16 cellular contexts compared by ENCODE assay signal in the genomic region with DNA sequence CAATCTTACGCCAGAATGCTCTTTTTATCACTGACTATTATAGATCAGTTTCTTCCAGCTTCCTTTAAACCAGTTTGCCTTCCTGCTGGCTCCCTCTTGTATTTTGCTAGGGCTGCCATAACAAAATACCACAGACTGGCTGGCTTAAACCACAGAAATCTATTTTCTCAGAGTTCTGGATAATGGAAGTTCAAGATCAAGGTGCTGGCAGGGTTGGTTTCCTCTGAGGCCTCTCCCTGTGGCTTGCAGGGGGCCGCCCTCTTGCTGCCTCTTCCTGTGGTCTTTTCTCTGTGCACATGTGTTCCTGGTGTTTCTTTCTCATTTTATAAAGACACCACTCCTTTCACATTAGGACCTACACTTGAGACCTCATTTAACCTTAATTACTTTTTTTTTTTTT. TPM values are rescaled to one million over a fixed set of nuclear protein-coding genes. Genes with fewer than 3 reads are reported as not detected.
A peak's percentile ranks its signal among the peaks of the same experiment; 100 is the strongest.
DNase-seq lines count a peak whose midpoint lies in the region; ATAC-seq and TF ChIP-seq lines count a peak whose summit lies in the region.
"Had no signal": no experiment of that assay in that cellular context is flagged by ENCODE, and none has a peak within 500 bp of the region (broad histone marks: within the 10 kb centered on the region; RNA-seq: fewer than 3 reads in every experiment).

No MANE protein-coding gene starts in this region.

- peak; percentile 12 for DNase-seq in activated gamma-delta T cell treated with Interleukin-2 at 50 U/mL for 16 hours
- no peak for DNase-seq in activated gamma-delta T cell (lab: John Stamatoyannopoulos, UW)
- DNase-seq in T-helper 17 cell = peak in 1 of 3 donors; percentile 18
- peak; percentile 64 for DNase-seq in activated effector memory CD4-positive, alpha-beta T cell treated with anti-CD3 and anti-CD28 coated beads, Interleukin-2, amount 50 U/mL, for 16 hours
- DNase-seq in stimulated activated naive CD8-positive, alpha-beta T cell treated with anti-CD3 and anti-CD28 coated beads, Interleukin-15, Interleukin-2, amounts not matched to agents 100 U/mL and 50 U/mL, for 24 hours = peak; percentile 42
- DNase-seq in osteoblast (ENCODE audit: insufficient read length, low spot score, missing footprints) = no peak
- no peak for DNase-seq in colonic mucosa
- DNase-seq in gastrocnemius medialis = no peak
- DNase-seq: lower lobe of right lung, NCI-H2171 treated with DMSO at 0.1 percent for 48 hours, retina, SHP77 treated with DMSO at 0.1 percent for 48 hours, WERI-Rb-1 had no signal

- peaks cover 3% of the 10 kb centered on the region for H3K36me3 Mint-ChIP-seq in T-helper 17 cell (ENCODE audit: low read depth)

- H3K9ac ChIP-seq in colonic mucosa (ENCODE audit: low read depth in 2 of 2, low read length in 2 of 2) = no peak overlapping the region

- H4K20me1 ChIP-seq in osteoblast (ENCODE audit: insufficient read depth, low read length) = no peaks in the 10 kb centered on the region

- H2AFZ ChIP-seq in osteoblast (ENCODE audit: low read length) = no peak overlapping the region

- H3K36me3 ChIP-seq in osteoblast (ENCODE audit: insufficient read depth, low read length) (no peaks in the 10 kb centered on the region), colonic mucosa (no peaks in the 10 kb centered on the region), gastrocnemius medialis (no peaks in the 10 kb centered on the region)
- H3K36me3 ChIP-seq: lower lobe of right lung, WERI-Rb-1 had no signal

- no peaks in the 10 kb centered on the region for H3K79me2 ChIP-seq in osteoblast (ENCODE audit: insufficient read depth, low read length)

- intact Hi-C loops in colonic mucosa (cut with DNase I) = no loop called here
- intact Hi-C loops in gastrocnemius medialis (cut with DNase I; ENCODE audit: low total_unique reads) = no loop called here

- H3K27ac Mint-ChIP-seq in T-helper 17 cell = peak overlapping the region; percentile 16

- H3K27ac ChIP-seq in osteoblast (ENCODE audit: low read depth, low read length) = no peak overlapping the region
- no peak overlapping the region for H3K27ac ChIP-seq in colonic mucosa
- no peak overlapping the region for H3K27ac ChIP-seq in gastrocnemius medialis
- H3K27ac ChIP-seq: lower lobe of right lung, WERI-Rb-1 had no signal

- peaks cover 3% of the 10 kb centered on the region for H3K27me3 Mint-ChIP-seq in T-helper 17 cell

- H3K4me1 Mint-ChIP-seq in T-helper 17 cell = peaks cover 41% of the 10 kb centered on the region
- H3K4me1 Mint-ChIP-seq: nephron had no signal

- H3K9me3 ChIP-seq in T-helper 17 cell (ENCODE audit: control insufficient read depth, low read length, poor library complexity, severe bottlenecking) (no peaks in the 10 kb centered on the region), osteoblast (ENCODE audit: low read depth, low read length) (no peaks in the 10 kb centered on the region), colonic mucosa (no peaks in the 10 kb centered on the region), gastrocnemius medialis (no peaks in the 10 kb centered on the region)
- H3K9me3 ChIP-seq: lower lobe of right lung had no signal

- peak overlapping the region; percentile 7 for H3K4me3 Mint-ChIP-seq in T-helper 17 cell
- H3K4me3 Mint-ChIP-seq: nephron had no signal

- H3K4me1 ChIP-seq in osteoblast (ENCODE audit: insufficient read depth, low read length) (no peaks in the 10 kb centered on the region), colonic mucosa (no peaks in the 10 kb centered on the region), gastrocnemius medialis (no peaks in the 10 kb centered on the region)

- no peak overlapping the region for H3K4me3 ChIP-seq in osteoblast (ENCODE audit: insufficient read depth, low read length)
- H3K4me3 ChIP-seq in colonic mucosa = no peak overlapping the region
- H3K4me3 ChIP-seq in gastrocnemius medialis = no peak overlapping the region
- H3K4me3 ChIP-seq: lower lobe of right lung had no signal

- peaks cover 3% of the 10 kb centered on the region for H3K27me3 ChIP-seq in osteoblast (ENCODE audit: insufficient read depth, low read length)
- no peaks in the 10 kb centered on the region for H3K27me3 ChIP-seq in colonic mucosa
- no peaks in the 10 kb centered on the region for H3K27me3 ChIP-seq in gastrocnemius medialis

- no peak overlapping the region for H3K4me2 ChIP-seq in osteoblast (ENCODE audit: insufficient read depth, low read length)

- ATAC-seq in T-helper 17 cell (peak; percentile 86), gastrocnemius medialis (no peak)
- peak; percentile 37 for ATAC-seq in stimulated activated naive CD8-positive, alpha-beta T cell treated with anti-CD3 and anti-CD28 coated beads, Interleukin-15, Interleukin-2, amounts not matched to agents 100 U/mL and 50 U/mL, for 24 hours
- ATAC-seq: lower lobe of right lung had no signal

- in situ Hi-C loops in gastrocnemius medialis (cut with MboI; ENCODE audit: low sequenced_read_pairs in 4 of 4) = no loop called here

- no peak for TF ChIP-seq POLR2A in gastrocnemius medialis (IDR thresholded peaks at IDR 0.05)

- TF ChIP-seq CTCF in osteoblast (IDR thresholded peaks at IDR 0.05; ENCODE audit: extremely low read depth, low read depth, low read length) = no peak
- no peak for TF ChIP-seq CTCF in colonic mucosa (IDR thresholded peaks at IDR 0.05)
- no peak for TF ChIP-seq CTCF in gastrocnemius medialis (IDR thresholded peaks at IDR 0.05 in 4 of 5, conservative IDR thresholded peaks at IDR 0.05 in 1 of 5)

RNA-seq across cellular contexts. Expression of a gene that starts 6.8 kb away (rescaled TPM):
- total RNA-seq in T-helper 17 cell = 10 to 100 TPM; 11.7 to 16.2 TPM
- 2.2 and 4.1 TPM in 2 replicates for total RNA-seq in osteoblast
- total RNA-seq in colonic mucosa = 10 to 100 TPM in 1 of 2 donors, 1 to 10 TPM in 1; 9.7 to 16.9 TPM
- total RNA-seq in gastrocnemius medialis = 10 to 100 TPM in 2 of 4 donors, 1 to 10 TPM in 2; 5.5 to 23.4 (median 14.0) TPM

RNA-seq across cellular contexts. Expression of a gene that starts 14.8 kb away (rescaled TPM):
- total RNA-seq in T-helper 17 cell (not detected), osteoblast (not detected in 2 replicates), colonic mucosa (not detected), gastrocnemius medialis (not detected)
- total RNA-seq: A673, lower lobe of right lung, urinary bladder had no signal

Comparison
In these comparisons a context has a peak if more than half of its experiments do, and no peak if none do; other contexts are left out.
1. DNase-seq: peak in activated gamma-delta T cell treated with Interleukin-2 at 50 U/mL for 16 hours (single experiment), activated effector memory CD4-positive, alpha-beta T cell treated with anti-CD3 and anti-CD28 coated beads, Interleukin-2, amount 50 U/mL, for 16 hours (single experiment) and stimulated activated naive CD8-positive, alpha-beta T cell treated with anti-CD3 and anti-CD28 coated beads, Interleukin-15, Interleukin-2, amounts not matched to agents 100 U/mL and 50 U/mL, for 24 hours (single experiment); none in activated gamma-delta T cell (single experiment), osteoblast (single experiment), colonic mucosa (single experiment) and gastrocnemius medialis (0 of 2).
2. ATAC-seq: peak in T-helper 17 cell (single experiment) and stimulated activated naive CD8-positive, alpha-beta T cell treated with anti-CD3 and anti-CD28 coated beads, Interleukin-15, Interleukin-2, amounts not matched to agents 100 U/mL and 50 U/mL, for 24 hours (single experiment); none in gastrocnemius medialis (0 of 2).